ENCODE assay signal across 11 cellular contexts in the genomic region with DNA sequence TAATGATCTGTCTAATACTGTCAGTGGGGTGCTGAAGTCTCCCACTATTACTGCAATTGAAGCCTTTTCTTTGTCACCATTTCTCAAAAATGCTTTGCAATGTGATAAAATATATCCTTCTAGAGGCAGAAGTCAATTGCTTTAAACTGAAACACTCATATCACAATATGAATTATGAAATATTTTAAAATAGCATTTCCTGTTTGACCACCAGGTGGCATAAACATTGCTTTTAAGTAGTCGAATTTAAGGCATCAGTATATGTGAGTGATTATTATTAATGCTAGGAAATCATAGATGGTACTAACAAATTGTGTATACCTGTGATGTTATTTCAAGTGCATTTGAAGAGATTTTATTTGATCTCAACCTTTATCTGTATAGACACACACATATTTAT.
A peak's percentile ranks its signal among the peaks of the same experiment; 100 is the strongest.
DNase-seq lines count a peak whose midpoint lies in the region; ATAC-seq and TF ChIP-seq lines count a peak whose summit lies in the region.
"Had no signal": no experiment of that assay in that cellular context is flagged by ENCODE, and none has a peak within 500 bp of the region (broad histone marks: within the 10 kb centered on the region; RNA-seq: fewer than 3 reads in every experiment).

No MANE protein-coding gene starts in this region.

- no peaks in the 10 kb centered on the region for H3K36me3 ChIP-seq in OCI-LY3 (replicated peaks; ENCODE audit: low read depth, low read length)
- H3K36me3 ChIP-seq in esophagus squamous epithelium: no peaks in the 10 kb centered on the region
- no peaks in the 10 kb centered on the region for H3K36me3 ChIP-seq in thoracic aorta

- H3K9me3 ChIP-seq in OCI-LY3 (ENCODE audit: insufficient read depth, low read length): no peaks in the 10 kb centered on the region
- H3K9me3 ChIP-seq in esophagus squamous epithelium: no peaks in the 10 kb centered on the region
- no peaks in the 10 kb centered on the region for H3K9me3 ChIP-seq in thoracic aorta

- H3K27ac Mint-ChIP-seq in natural killer cell: no peak overlapping the region
- H3K27ac Mint-ChIP-seq: activated T-helper 17 cell treated with anti-CD3 and anti-CD28 coated beads, Interleukin-2, amount 50 U/mL, for 72 hours; naive B cell had no signal

- H4K20me1 ChIP-seq in OCI-LY3 (ENCODE audit: insufficient read depth, low read length): no peaks in the 10 kb centered on the region

- H3K27me3 ChIP-seq in OCI-LY3 (ENCODE audit: low read depth, low read length) (no peaks in the 10 kb centered on the region), esophagus squamous epithelium (no peaks in the 10 kb centered on the region), thoracic aorta (replicated peaks; ENCODE audit: insufficient read depth) (no peaks in the 10 kb centered on the region)

- H3K4me3 ChIP-seq in OCI-LY3 (ENCODE audit: low read length) (no peak overlapping the region), esophagus squamous epithelium (no peak overlapping the region), thoracic aorta (no peak overlapping the region)

- peaks cover 21 to 27% of the 10 kb centered on the region in 2 donors for H3K9me3 Mint-ChIP-seq in natural killer cell

- H3K9ac ChIP-seq in OCI-LY3 (ENCODE audit: low read length): no peak overlapping the region

- WGBS in esophagus squamous epithelium, 2 donors: 0 to 14% methylated on average over 1 of the region's 1 CpG

- no peaks in the 10 kb centered on the region for H3K79me2 ChIP-seq in OCI-LY3 (ENCODE audit: low read length)

- no peak overlapping the region for H2AFZ ChIP-seq in OCI-LY3 (ENCODE audit: low read depth, low read length)

- H3K27ac ChIP-seq in OCI-LY3 (ENCODE audit: low read length) (no peak overlapping the region), esophagus squamous epithelium (no peak overlapping the region), thoracic aorta (no peak overlapping the region)

- peak; percentile 76 for TF ChIP-seq CTCF in OCI-LY3 (IDR thresholded peaks at IDR 0.05; ENCODE audit: low read depth, low read length)
- TF ChIP-seq CTCF in esophagus squamous epithelium (IDR thresholded peaks at IDR 0.05): peak in 4 of 6 experiments; percentile 20 to 49 (median 32)
- peak; percentile 43 for TF ChIP-seq CTCF in thoracic aorta (IDR thresholded peaks at IDR 0.05)
- TF ChIP-seq CTCF in natural killer cell (IDR thresholded peaks at IDR 0.05): no peak

- TF ChIP-seq POLR2A in esophagus squamous epithelium (IDR thresholded peaks at IDR 0.05): no peak

- H3K4me2 ChIP-seq in OCI-LY3 (ENCODE audit: low read length): no peak overlapping the region

- H3K4me3 Mint-ChIP-seq in natural killer cell: no peak overlapping the region
- H3K4me3 Mint-ChIP-seq: activated T-helper 17 cell treated with anti-CD3 and anti-CD28 coated beads, Interleukin-2, amount 50 U/mL, for 72 hours; naive B cell had no signal

- intact Hi-C loops in esophagus squamous epithelium (cut with DNase I): no loop called here
- intact Hi-C loops in natural killer cell (cut with micrococcal nuclease): no loop called here

- H3K4me1 ChIP-seq in OCI-LY3 (ENCODE audit: low read length) (no peaks in the 10 kb centered on the region), esophagus squamous epithelium (no peaks in the 10 kb centered on the region), thoracic aorta (ENCODE audit: control insufficient read depth in 1 of 2, low read depth in 2 of 2) (no peaks in the 10 kb centered on the region)

- no peaks in the 10 kb centered on the region for H3K4me1 Mint-ChIP-seq in natural killer cell
- H3K4me1 Mint-ChIP-seq: activated T-helper 17 cell treated with anti-CD3 and anti-CD28 coated beads, Interleukin-2, amount 50 U/mL, for 72 hours; naive B cell had no signal

- DNase-seq in NOMO-1 treated with DMSO at 0.1 percent for 48 hours (lab: John Stamatoyannopoulos, UW; ENCODE audit: unreplicated experiment) (peak; percentile 4), NOMO-1 (lab: John Stamatoyannopoulos, UW; ENCODE audit: unreplicated experiment in 2 of 2) (no peak), esophagus squamous epithelium (lab: John Stamatoyannopoulos, UW) (no peak), thoracic aorta (ENCODE audit: low spot score) (no peak), NCI-H1930 (lab: John Stamatoyannopoulos, UW) (no peak), natural killer cell (no peak)
- no peak for DNase-seq in stimulated activated CD4-positive, alpha-beta T cell treated with anti-CD3 and anti-CD28 coated beads, Interleukin-4, amount 100 ng/mL, for 1 hour
- DNase-seq: DMS153, naive B cell had no signal

- H3K27me3 Mint-ChIP-seq in natural killer cell (ENCODE audit: low read depth in 2 of 2): no peaks in the 10 kb centered on the region
- H3K27me3 Mint-ChIP-seq: activated T-helper 17 cell treated with anti-CD3 and anti-CD28 coated beads, Interleukin-2, amount 50 U/mL, for 72 hours; naive B cell had no signal

- ATAC-seq in thoracic aorta (ENCODE audit: insufficient number of reproducible peaks, low FRiP score, low read depth): no peak
- ATAC-seq in natural killer cell: no peak
- ATAC-seq: activated T-helper 17 cell treated with anti-CD3 and anti-CD28 coated beads, Interleukin-2, amount 50 U/mL, for 72 hours had no signal

- no peaks in the 10 kb centered on the region for H3K36me3 Mint-ChIP-seq in natural killer cell
- H3K36me3 Mint-ChIP-seq: naive B cell had no signal
